23 cellular contexts compared by ENCODE assay signal in the genomic region with DNA sequence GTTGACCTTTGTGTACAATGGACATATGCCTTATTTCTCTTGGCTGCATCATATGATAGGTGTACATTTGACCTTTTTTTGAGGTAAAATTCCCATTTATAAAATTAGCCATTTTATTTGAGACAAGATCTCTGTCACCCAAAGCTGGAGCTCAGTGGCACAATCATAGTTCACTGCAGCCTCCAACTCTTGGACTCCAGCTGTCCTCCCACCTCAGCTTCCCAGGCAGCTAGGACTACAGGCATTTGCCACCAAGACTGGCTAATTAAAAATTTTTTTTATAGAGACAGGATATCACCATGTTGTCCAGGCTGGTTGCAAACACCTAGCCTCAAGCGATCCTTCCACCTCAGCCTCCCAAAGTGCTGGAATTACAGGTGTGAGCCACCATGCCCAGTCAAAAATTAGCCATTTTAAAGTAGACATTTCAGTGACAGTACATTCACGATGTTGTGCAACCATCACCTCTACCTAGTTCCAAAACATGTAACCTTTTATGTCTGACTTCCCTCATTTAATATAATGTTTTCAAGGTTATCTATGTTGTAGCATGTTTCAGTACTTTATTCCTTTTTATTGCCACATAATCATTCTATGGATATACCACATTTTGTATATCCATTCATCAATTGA.
"Had no signal": no experiment of that assay in that cellular context is flagged by ENCODE, and none has a peak within 500 bp of the region (broad histone marks: within the 10 kb centered on the region; RNA-seq: fewer than 3 reads in every experiment).

No MANE protein-coding gene starts in this region.

- H3K27me3 ChIP-seq: SJSA1 had no signal

- H3K9me3 ChIP-seq: SJSA1 had no signal

- DNase-seq: Kasumi-1, MV-4-11, NCI-H1048, NCI-H1105, NCI-H1417, NCI-H1436 treated with DMSO at 0.1 percent for 48 hours, NCI-H1694, NCI-H187 treated with DMSO at 0.1 percent for 48 hours, NCI-H2029 treated with DMSO at 0.1 percent for 48 hours, NCI-H2171 treated with DMSO at 0.1 percent for 48 hours, NCI-H345, NCI-H446 treated with DMSO at 0.1 percent for 48 hours, NCI-H510A treated with DMSO at 0.1 percent for 48 hours, NCI-H526 treated with DMSO at 0.1 percent for 48 hours, NCI-H748 treated with DMSO at 0.1 percent for 48 hours, Right ventricle myocardium superior, RPMI8226, SIG-M5 had no signal

- H3K27ac ChIP-seq: KMS-11, SJSA1, SK-N-MC had no signal

- ATAC-seq: K562 had no signal

- H3K9ac ChIP-seq: KMS-11 had no signal

- H3K9me3 Mint-ChIP-seq: IgD-negative memory B cell had no signal

- H3K27me3 Mint-ChIP-seq: IgD-negative memory B cell had no signal

- H3K4me2 ChIP-seq: KMS-11 had no signal

- H3K4me3 ChIP-seq: K562, SJSA1, SK-N-MC had no signal
